In the genomic region with DNA sequence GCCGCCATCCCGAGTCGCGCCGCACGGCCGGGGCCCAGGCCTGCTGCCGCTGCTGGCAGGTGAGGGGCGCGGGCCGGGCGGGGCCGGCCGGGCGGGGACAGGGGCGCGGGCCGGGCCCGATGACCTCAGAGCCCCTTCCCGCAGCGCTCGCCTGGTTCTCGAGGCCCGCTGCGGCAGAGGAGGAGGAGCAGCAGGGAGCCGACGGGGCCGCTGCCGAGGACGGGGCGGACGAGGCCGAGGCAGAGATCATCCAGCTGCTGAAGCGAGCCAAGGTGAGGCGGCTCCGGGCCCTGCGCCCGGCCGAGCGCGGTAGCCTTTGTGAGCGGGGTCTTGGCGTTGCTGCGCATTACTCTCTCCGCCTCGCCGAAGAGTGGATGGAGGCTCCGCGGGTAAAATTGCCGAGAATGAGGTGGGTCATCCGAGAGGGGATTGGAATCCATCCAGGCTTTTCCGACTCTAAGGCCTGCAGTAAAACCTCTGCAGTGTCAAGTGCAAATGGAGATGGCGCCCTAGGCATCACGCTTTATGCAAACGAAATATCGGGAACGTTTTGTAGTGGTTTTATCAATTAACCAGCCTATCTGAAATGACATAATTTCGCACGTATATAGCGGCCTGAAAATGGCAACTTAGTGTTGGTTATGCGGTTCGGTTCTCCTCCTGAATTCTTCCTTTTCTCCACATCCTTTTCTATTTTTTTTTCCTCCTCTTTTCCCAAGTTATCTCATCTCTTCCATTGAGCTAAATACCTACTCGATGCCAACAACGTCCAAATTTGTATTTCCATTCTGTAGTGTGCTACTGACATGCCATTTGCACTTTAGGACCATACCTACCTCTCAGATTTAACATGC, we compare ENCODE assay signal across 1 cellular context.
A peak's percentile ranks its signal among the peaks of the same experiment; 100 is the strongest.
TF ChIP-seq lines count a peak whose summit lies in the region.

No MANE protein-coding gene starts in this region.

TF ChIP-seq in HepG2, 621 proteins besides CTCF, POLR2A, EP300 and RAD21:
- TF ChIP-seq SMAD3 (CRISPR knock-in tag; IDR thresholded peaks at IDR 0.05): peak; percentile 47; the same call in 1 of the 2 replicates
- TF ChIP-seq ZNF253 (CRISPR knock-in tag; IDR thresholded peaks at IDR 0.05; ENCODE audit: borderline replicate concordance): no peak
- TF ChIP-seq TAF1 (CRISPR knock-in tag; IDR thresholded peaks at IDR 0.05): no peak
- peak; percentile 64; the same call in 1 of the 2 replicates for TF ChIP-seq ZNF777 (CRISPR knock-in tag; IDR thresholded peaks at IDR 0.05)
- TF ChIP-seq SP2 (CRISPR knock-in tag; IDR thresholded peaks at IDR 0.05): no peak
- peak; percentile 12; the same call in 1 of the 2 replicates for TF ChIP-seq JDP2 (CRISPR knock-in tag; IDR thresholded peaks at IDR 0.05; ENCODE audit: borderline replicate concordance)
- TF ChIP-seq SNAPC2 (CRISPR knock-in tag; IDR thresholded peaks at IDR 0.05): no peak
- 0 out of 2 replicates have a peak, but pooled peaks have one; percentile 14 for TF ChIP-seq FLYWCH1 (CRISPR knock-in tag; IDR thresholded peaks at IDR 0.05)
- TF ChIP-seq, protein P1, sequence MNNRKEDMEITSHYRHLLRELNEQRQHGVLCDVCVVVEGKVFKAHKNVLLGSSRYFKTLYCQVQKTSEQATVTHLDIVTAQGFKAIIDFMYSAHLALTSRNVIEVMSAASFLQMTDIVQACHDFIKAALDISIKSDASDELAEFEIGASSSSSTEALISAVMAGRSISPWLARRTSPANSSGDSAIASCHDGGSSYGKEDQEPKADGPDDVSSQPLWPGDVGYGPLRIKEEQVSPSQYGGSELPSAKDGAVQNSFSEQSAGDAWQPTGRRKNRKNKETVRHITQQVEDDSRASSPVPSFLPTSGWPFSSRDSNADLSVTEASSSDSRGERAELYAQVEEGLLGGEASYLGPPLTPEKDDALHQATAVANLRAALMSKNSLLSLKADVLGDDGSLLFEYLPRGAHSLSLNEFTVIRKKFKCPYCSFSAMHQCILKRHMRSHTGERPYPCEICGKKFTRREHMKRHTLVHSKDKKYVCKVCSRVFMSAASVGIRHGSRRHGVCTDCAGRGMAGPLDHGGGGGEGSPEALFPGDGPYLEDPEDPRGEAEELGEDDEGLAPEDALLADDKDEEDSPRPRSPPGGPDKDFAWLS (CRISPR knock-in tag; IDR thresholded peaks at IDR 0.05; ENCODE audit: borderline replicate concordance): no peak
- 0 out of 2 replicates have a peak, but pooled peaks have one; percentile 4 for TF ChIP-seq SRY (CRISPR knock-in tag; IDR thresholded peaks at IDR 0.05)
- TF ChIP-seq ZNF841 (CRISPR knock-in tag; IDR thresholded peaks at IDR 0.05; ENCODE audit: borderline replicate concordance): no peak
- TF ChIP-seq, protein P2, sequence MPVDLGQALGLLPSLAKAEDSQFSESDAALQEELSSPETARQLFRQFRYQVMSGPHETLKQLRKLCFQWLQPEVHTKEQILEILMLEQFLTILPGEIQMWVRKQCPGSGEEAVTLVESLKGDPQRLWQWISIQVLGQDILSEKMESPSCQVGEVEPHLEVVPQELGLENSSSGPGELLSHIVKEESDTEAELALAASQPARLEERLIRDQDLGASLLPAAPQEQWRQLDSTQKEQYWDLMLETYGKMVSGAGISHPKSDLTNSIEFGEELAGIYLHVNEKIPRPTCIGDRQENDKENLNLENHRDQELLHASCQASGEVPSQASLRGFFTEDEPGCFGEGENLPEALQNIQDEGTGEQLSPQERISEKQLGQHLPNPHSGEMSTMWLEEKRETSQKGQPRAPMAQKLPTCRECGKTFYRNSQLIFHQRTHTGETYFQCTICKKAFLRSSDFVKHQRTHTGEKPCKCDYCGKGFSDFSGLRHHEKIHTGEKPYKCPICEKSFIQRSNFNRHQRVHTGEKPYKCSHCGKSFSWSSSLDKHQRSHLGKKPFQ (CRISPR knock-in tag; IDR thresholded peaks at IDR 0.05; ENCODE audit: insufficient replicate concordance): peak; percentile 36
- TF ChIP-seq SP4 (CRISPR knock-in tag; IDR thresholded peaks at IDR 0.05): no peak
- TF ChIP-seq ZFX (CRISPR knock-in tag; IDR thresholded peaks at IDR 0.05; ENCODE audit: low read depth): peak; percentile 22; the same call in 1 of the 2 replicates
- TF ChIP-seq U2AF1 (optimal IDR thresholded peaks at IDR 0.05; ENCODE audit: low read depth, low read length): peak; percentile 2
- TF ChIP-seq RNF2 (conservative IDR thresholded peaks at IDR 0.05; ENCODE audit: low read depth): 0 out of 2 replicates have a peak, but pooled peaks have one; percentile 23
- peak; percentile 19; the same call in 1 of the 2 replicates for TF ChIP-seq ZFY (CRISPR knock-in tag; IDR thresholded peaks at IDR 0.05)
- 0 out of 2 replicates have a peak, but pooled peaks have one; percentile 39 for TF ChIP-seq KDM4B (CRISPR knock-in tag; IDR thresholded peaks at IDR 0.05)
- TF ChIP-seq ETV5 (CRISPR knock-in tag; IDR thresholded peaks at IDR 0.05; ENCODE audit: borderline replicate concordance): no peak
- TF ChIP-seq, protein P3, sequence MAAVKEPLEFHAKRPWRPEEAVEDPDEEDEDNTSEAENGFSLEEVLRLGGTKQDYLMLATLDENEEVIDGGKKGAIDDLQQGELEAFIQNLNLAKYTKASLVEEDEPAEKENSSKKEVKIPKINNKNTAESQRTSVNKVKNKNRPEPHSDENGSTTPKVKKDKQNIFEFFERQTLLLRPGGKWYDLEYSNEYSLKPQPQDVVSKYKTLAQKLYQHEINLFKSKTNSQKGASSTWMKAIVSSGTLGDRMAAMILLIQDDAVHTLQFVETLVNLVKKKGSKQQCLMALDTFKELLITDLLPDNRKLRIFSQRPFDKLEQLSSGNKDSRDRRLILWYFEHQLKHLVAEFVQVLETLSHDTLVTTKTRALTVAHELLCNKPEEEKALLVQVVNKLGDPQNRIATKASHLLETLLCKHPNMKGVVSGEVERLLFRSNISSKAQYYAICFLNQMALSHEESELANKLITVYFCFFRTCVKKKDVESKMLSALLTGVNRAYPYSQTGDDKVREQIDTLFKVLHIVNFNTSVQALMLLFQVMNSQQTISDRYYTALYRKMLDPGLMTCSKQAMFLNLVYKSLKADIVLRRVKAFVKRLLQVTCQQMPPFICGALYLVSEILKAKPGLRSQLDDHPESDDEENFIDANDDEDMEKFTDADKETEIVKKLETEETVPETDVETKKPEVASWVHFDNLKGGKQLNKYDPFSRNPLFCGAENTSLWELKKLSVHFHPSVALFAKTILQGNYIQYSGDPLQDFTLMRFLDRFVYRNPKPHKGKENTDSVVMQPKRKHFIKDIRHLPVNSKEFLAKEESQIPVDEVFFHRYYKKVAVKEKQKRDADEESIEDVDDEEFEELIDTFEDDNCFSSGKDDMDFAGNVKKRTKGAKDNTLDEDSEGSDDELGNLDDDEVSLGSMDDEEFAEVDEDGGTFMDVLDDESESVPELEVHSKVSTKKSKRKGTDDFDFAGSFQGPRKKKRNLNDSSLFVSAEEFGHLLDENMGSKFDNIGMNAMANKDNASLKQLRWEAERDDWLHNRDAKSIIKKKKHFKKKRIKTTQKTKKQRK (IDR thresholded peaks at IDR 0.05; ENCODE audit: low read length): no peak
- 0 out of 2 replicates have a peak, but pooled peaks have one; percentile 6 for TF ChIP-seq ZNF501 (CRISPR knock-in tag; IDR thresholded peaks at IDR 0.05)
- TF ChIP-seq, protein P4, sequence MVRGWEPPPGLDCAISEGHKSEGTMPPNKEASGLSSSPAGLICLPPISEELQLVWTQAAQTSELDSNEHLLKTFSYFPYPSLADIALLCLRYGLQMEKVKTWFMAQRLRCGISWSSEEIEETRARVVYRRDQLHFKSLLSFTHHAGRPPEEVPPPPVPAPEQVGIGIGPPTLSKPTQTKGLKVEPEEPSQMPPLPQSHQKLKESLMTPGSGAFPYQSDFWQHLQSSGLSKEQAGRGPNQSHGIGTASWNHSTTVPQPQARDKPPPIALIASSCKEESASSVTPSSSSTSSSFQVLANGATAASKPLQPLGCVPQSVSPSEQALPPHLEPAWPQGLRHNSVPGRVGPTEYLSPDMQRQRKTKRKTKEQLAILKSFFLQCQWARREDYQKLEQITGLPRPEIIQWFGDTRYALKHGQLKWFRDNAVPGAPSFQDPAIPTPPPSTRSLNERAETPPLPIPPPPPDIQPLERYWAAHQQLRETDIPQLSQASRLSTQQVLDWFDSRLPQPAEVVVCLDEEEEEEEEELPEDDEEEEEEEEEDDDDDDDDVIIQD (CRISPR knock-in tag; IDR thresholded peaks at IDR 0.05; ENCODE audit: low read depth): no peak
- TF ChIP-seq HNF4A (CRISPR knock-in tag; IDR thresholded peaks at IDR 0.05): no peak
- no peak for TF ChIP-seq RARG (CRISPR knock-in tag; IDR thresholded peaks at IDR 0.05; ENCODE audit: low read depth)
